9 cellular contexts compared by ENCODE assay signal in the genomic region with DNA sequence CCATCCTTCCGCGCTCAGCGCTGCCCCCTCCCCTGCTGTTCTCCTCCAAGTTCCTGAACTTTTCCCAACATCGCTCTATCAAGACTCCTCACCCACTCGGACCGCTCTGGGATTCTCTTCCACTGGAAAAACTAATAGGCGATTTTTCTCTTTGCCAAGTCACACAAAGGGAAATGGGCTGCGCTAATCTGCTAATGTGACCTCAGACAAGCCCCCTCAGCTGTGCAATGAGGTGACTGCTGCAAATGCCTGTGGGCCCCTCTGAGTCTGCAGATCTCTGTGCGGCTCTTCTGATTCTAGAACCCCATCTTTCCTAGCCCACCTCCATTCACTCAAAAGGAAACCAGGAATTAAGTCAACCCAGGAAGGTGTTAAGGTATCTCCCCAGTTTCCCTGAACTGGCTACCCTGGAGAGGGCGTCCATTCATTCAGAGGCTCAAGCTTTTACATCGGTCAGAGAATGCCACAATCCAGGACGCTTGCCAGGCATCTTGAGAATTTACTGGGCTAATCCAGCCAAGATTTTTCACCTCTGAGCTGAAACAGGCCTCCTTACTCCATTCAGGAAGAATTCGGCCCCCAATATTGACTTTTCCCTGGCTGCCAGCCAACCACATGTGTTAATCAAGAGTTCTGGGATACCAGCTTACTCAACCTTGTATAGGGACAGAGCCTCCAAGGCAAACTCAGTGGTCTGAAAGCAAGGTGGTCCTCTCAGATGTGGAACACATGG. TPM values are rescaled to one million over a fixed set of nuclear protein-coding genes. Genes with fewer than 3 reads are reported as not detected.
DNase-seq lines count a peak whose midpoint lies in the region; TF ChIP-seq lines count a peak whose summit lies in the region.
"Had no signal": no experiment of that assay in that cellular context is flagged by ENCODE, and none has a peak within 500 bp of the region (broad histone marks: within the 10 kb centered on the region; RNA-seq: fewer than 3 reads in every experiment).

No MANE protein-coding gene starts in this region.

- DNase-seq in HAP-1 (ENCODE audit: low spot score in 2 of 2) (peak in 1 of 2 experiments; percentile 15), amniotic stem cell (lab: John Stamatoyannopoulos, UW) (peak; percentile 67), UCSD-AML1 (lab: John Stamatoyannopoulos, UW; ENCODE audit: unreplicated experiment) (no peak), T-helper 1 cell (no peak), inferior parietal cortex (ENCODE audit: extremely low spot score) (no peak), OCI-LY7 (ENCODE audit: low spot score) (no peak)
- DNase-seq: effector CD4-positive, alpha-beta T cell had no signal

- POLR2A ChIA-PET in OCI-LY7 (lab: Charles Lee): interaction anchor here (0.7 kb wide), 1 partner anchor 15 kb away, joined by 7 read pairs; no protein-coding TSS in a partner anchor

- H3K27ac ChIP-seq in OCI-LY7 (ENCODE audit: low read depth, low read length, poor library complexity, severe bottlenecking): no peak overlapping the region

- H3K27me3 ChIP-seq in HAP-1 (ENCODE audit: low read depth): no peaks in the 10 kb centered on the region
- peaks cover 11% of the 10 kb centered on the region for H3K27me3 ChIP-seq in iPS-15b (ENCODE audit: control insufficient read depth, insufficient read depth, low read length)
- H3K27me3 ChIP-seq in skeletal muscle satellite cell (ENCODE audit: control insufficient read depth, insufficient read depth, low read length): no peaks in the 10 kb centered on the region

- BruUV-seq in OCI-LY7 (replicated peaks; lab: Mats Ljungman, UMichigan): no TSS peak

- H3K9ac ChIP-seq in iPS-15b (ENCODE audit: low read depth, low read length) (no peak overlapping the region), skeletal muscle satellite cell (ENCODE audit: low read depth, low read length) (peak overlapping the region; percentile 81)

- CTCF ChIA-PET in OCI-LY7 (lab: Charles Lee; ENCODE audit: unreplicated experiment): no interaction called here

- H4K20me1 ChIP-seq in OCI-LY7 (ENCODE audit: insufficient read depth, low read length): no peaks in the 10 kb centered on the region

- no peak for TF ChIP-seq CTCF in OCI-LY7 (conservative IDR thresholded peaks at IDR 0.05; ENCODE audit: low read length)

- no peaks in the 10 kb centered on the region for H3K79me2 ChIP-seq in OCI-LY7 (ENCODE audit: insufficient read depth, low read depth, low read length)

- intact Hi-C loops in OCI-LY7 (cut with micrococcal nuclease; ENCODE audit: unreplicated experiment): no loop called here

- no peaks in the 10 kb centered on the region for H3K9me3 ChIP-seq in HAP-1
- no peaks in the 10 kb centered on the region for H3K9me3 ChIP-seq in iPS-15b (ENCODE audit: control insufficient read depth, insufficient read depth, low read length)
- no peaks in the 10 kb centered on the region for H3K9me3 ChIP-seq in skeletal muscle satellite cell (replicated peaks; ENCODE audit: low read length)
- H3K9me3 ChIP-seq in OCI-LY7 (ENCODE audit: low read length): no peaks in the 10 kb centered on the region

- in situ Hi-C loops in HAP-1 (cut with MboI; ENCODE audit: low sequenced_read_pairs): no loop called here

- no peaks in the 10 kb centered on the region for H3K9me2 ChIP-seq in OCI-LY7 (ENCODE audit: insufficient read depth, low read length)

- H2AFZ ChIP-seq in OCI-LY7 (ENCODE audit: low read length): no peak overlapping the region

- H3K4me1 ChIP-seq in HAP-1: no peaks in the 10 kb centered on the region; the same call in 1 of the 2 replicates
- H3K4me1 ChIP-seq in iPS-15b (ENCODE audit: control insufficient read depth, insufficient read depth, low read length): peaks cover 20% of the 10 kb centered on the region
- peaks cover 41% of the 10 kb centered on the region for H3K4me1 ChIP-seq in skeletal muscle satellite cell (ENCODE audit: control insufficient read depth, insufficient read depth, low read length)
- H3K4me1 ChIP-seq in OCI-LY7 (ENCODE audit: insufficient read depth, low read length, poor library complexity, severe bottlenecking): no peaks in the 10 kb centered on the region

- peak overlapping the region; percentile 24 for H3K4me3 ChIP-seq in HAP-1
- peak overlapping the region; percentile 70 for H3K4me3 ChIP-seq in iPS-15b (ENCODE audit: low read depth, low read length)
- peak overlapping the region; percentile 68 for H3K4me3 ChIP-seq in skeletal muscle satellite cell (ENCODE audit: low read length)
- no peak overlapping the region for H3K4me3 ChIP-seq in OCI-LY7 (ENCODE audit: low read depth, low read length, poor library complexity, severe bottlenecking)

- H3K36me3 ChIP-seq in HAP-1 (replicated peaks): no peaks in the 10 kb centered on the region
- H3K36me3 ChIP-seq in iPS-15b (ENCODE audit: control insufficient read depth, insufficient read depth, low read length): no peaks in the 10 kb centered on the region
- no peaks in the 10 kb centered on the region for H3K36me3 ChIP-seq in skeletal muscle satellite cell (ENCODE audit: insufficient read depth, low read length)
- no peaks in the 10 kb centered on the region for H3K36me3 ChIP-seq in OCI-LY7 (ENCODE audit: insufficient read depth, low read length)

- peak overlapping the region; percentile 91 for H3K4me2 ChIP-seq in skeletal muscle satellite cell (ENCODE audit: low read length)
- H3K4me2 ChIP-seq in OCI-LY7 (ENCODE audit: low read length): no peak overlapping the region

RNA-seq across cellular contexts. Expression of a gene that starts 0.8 kb away (rescaled TPM):
- 12.0 and 12.4 TPM in 2 replicates for total RNA-seq in skeletal muscle satellite cell (2012; rRNA removed)
- total RNA-seq in OCI-LY7 (2014; rRNA removed; shearing (Covaris generic)): not detected in 2 replicates
- not detected in 2 replicates for total RNA-seq in OCI-LY7 (2022)

RNA-seq across cellular contexts. Expression of a gene that starts 43.6 kb away (rescaled TPM):
- 0.22 TPM in 1 of 2 replicates, not detected in the other for total RNA-seq in skeletal muscle satellite cell (2012; rRNA removed)
- not detected in 2 replicates for total RNA-seq in OCI-LY7 (2014; rRNA removed; shearing (Covaris generic))
- not detected in 2 replicates for total RNA-seq in OCI-LY7 (2022)
